20 cellular contexts compared by ENCODE assay signal in the genomic region with DNA sequence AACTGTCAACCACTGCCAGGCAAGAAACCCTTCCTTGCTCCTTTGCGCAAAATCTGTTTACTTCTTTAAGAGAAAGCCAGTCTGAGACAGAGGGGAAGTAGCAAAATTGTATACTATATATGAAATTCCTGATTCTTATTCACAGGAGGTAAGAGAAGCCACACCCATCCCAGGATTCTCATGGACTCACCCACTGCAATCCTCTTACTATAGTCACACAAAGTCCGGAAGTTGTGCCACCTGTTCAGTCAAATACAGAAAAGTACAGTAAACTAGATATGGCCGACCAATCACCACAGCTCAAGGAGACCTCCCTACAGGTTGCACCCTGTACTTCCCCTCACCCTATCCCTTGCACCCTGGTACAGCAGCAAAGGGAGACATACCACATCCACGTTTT. TPM values are rescaled to one million over a fixed set of nuclear protein-coding genes. Genes with fewer than 3 reads are reported as not detected.
DNase-seq lines count a peak whose midpoint lies in the region; ATAC-seq, FAIRE-seq and TF ChIP-seq lines count a peak whose summit lies in the region.
"Had no signal": no experiment of that assay in that cellular context is flagged by ENCODE, and none has a peak within 500 bp of the region (broad histone marks: within the 10 kb centered on the region; RNA-seq: fewer than 3 reads in every experiment).

No MANE protein-coding gene starts in this region.

- no peak for FAIRE-seq in H1 (lab: Jason Lieb, UNC)

- WGBS in H1 (ENCODE audit: extremely low coverage in 1 of 2, insufficient coverage in 1 of 2, insufficient read length in 1 of 2, insufficient replicate concordance in 2 of 2, low coverage in 1 of 2, low lambda C conversion rate in 2 of 2, missing lambda C conversion rate in 1 of 2), 2 experiments, result 91% methylated on average over 4 of the region's 4 CpGs; no CpG with 5 or more reads in 1 of the 2 experiments
- no CpG with 5 or more reads among the region's 4 CpGs for WGBS in trophoblast cell (ENCODE audit: extremely low coverage, insufficient coverage, insufficient read length)

- POLR2A ChIA-PET in H1 (lab: Charles Lee; ENCODE audit: partially characterized antibody), result interaction anchor here (0.9 to 4.6 kb wide), 2 partner anchors 7 to 57 kb away, joined by 3 to 67 read pairs; a partner anchor contains a TSS
- POLR2A ChIA-PET in Caco-2 (lab: Charles Lee), result no interaction called here

- H3K14ac ChIP-seq in H1 (ENCODE audit: insufficient read length) (no peak overlapping the region), trophoblast cell (ENCODE audit: low read length) (no peak overlapping the region)

- intact Hi-C loops in Caco-2 (cut with micrococcal nuclease; ENCODE audit: unreplicated experiment), result no loop called here

- H3F3A ChIP-seq in Loucy (ENCODE audit: low read depth), result no peaks in the 10 kb centered on the region

- no peak overlapping the region for H3K4me3 Mint-ChIP-seq in T-helper 2 cell treated with Interferon-gamma antibody and Interleukin-4, amounts not matched to agents 5 μg/mL and 100 μg/mL, for 36 hours
- no peak overlapping the region for H3K4me3 Mint-ChIP-seq in Caco-2 (ENCODE audit: unreplicated experiment)
- H3K4me3 Mint-ChIP-seq: activated T-helper 17 cell treated with anti-CD3 and anti-CD28 coated beads, Interleukin-2, amount 50 U/mL, for 72 hours; dendritic cell treated with granulocyte-macrophage colony-stimulating factor and Interleukin-4, amounts not matched to agents 40 ng/mL and 50 ng/mL, for 4 days had no signal

- H3K4ac ChIP-seq in H1 (replicated peaks; ENCODE audit: insufficient read length, low read depth, low read length) (no peak overlapping the region), trophoblast cell (ENCODE audit: low read depth, low read length) (no peak overlapping the region)

- no peak overlapping the region for H3K9ac ChIP-seq in Loucy (ENCODE audit: low read depth, low read length, poor library complexity, severe bottlenecking)
- H3K9ac ChIP-seq in H1 (replicated peaks in 1 of 4; ENCODE audit: extremely low read depth in 1 of 4, low read depth in 3 of 4, low read length in 3 of 4), result no peak overlapping the region
- no peak overlapping the region for H3K9ac ChIP-seq in trophoblast cell (ENCODE audit: low read length)

- H4K8ac ChIP-seq in H1 (ENCODE audit: extremely low read depth, insufficient read depth, low read length) (no peak overlapping the region), trophoblast cell (ENCODE audit: low read depth, low read length) (no peak overlapping the region)

- H3K9me2 ChIP-seq in Loucy (replicated peaks; ENCODE audit: low read depth, low read length), result no peaks in the 10 kb centered on the region

- H3K4me1 ChIP-seq in Loucy (ENCODE audit: insufficient read depth, low read length, poor library complexity, severe bottlenecking), result peaks cover 11% of the 10 kb centered on the region
- peaks cover 0 to 3% (median 1%) of the 10 kb centered on the region in 4 experiments; a peak in 3 of 7 replicates for H3K4me1 ChIP-seq in H1 (replicated peaks in 1 of 4; ENCODE audit: control insufficient read depth in 3 of 4, insufficient read depth in 4 of 4, low read length in 3 of 4)
- peaks cover 8 to 10% of the 10 kb centered on the region in 2 experiments for H3K4me1 ChIP-seq in trophoblast cell (ENCODE audit: control insufficient read depth in 1 of 2, insufficient read depth in 2 of 2, low read length in 2 of 2)
- 0 out of 2 replicates have a peak, but pooled peaks cover 5% of the 10 kb centered on the region for H3K4me1 ChIP-seq in Caco-2

- H2BK15ac ChIP-seq in H1 (ENCODE audit: low read length), result 0 out of 2 replicates have a peak overlapping the region, but pooled peaks have one; percentile 10

- ATAC-seq in HG03196 (IDR thresholded peaks at IDR 0.05; ENCODE audit: unreplicated experiment) (no peak), HG03469 (IDR thresholded peaks at IDR 0.05; ENCODE audit: unreplicated experiment) (no peak)
- ATAC-seq: activated T-helper 17 cell treated with anti-CD3 and anti-CD28 coated beads, Interleukin-2, amount 50 U/mL, for 72 hours; left lobe of liver had no signal

- no peak overlapping the region for H2BK20ac ChIP-seq in H1 (ENCODE audit: low read length)

- no peaks in the 10 kb centered on the region for H3K9me3 Mint-ChIP-seq in T-helper 2 cell treated with Interferon-gamma antibody and Interleukin-4, amounts not matched to agents 5 μg/mL and 100 μg/mL, for 36 hours
- no peaks in the 10 kb centered on the region for H3K9me3 Mint-ChIP-seq in Caco-2 (ENCODE audit: unreplicated experiment)
- H3K9me3 Mint-ChIP-seq: activated T-helper 17 cell treated with anti-CD3 and anti-CD28 coated beads, Interleukin-2, amount 50 U/mL, for 72 hours; dendritic cell treated with granulocyte-macrophage colony-stimulating factor and Interleukin-4, amounts not matched to agents 40 ng/mL and 50 ng/mL, for 4 days had no signal

- no peaks in the 10 kb centered on the region for H3K9me3 ChIP-seq in Loucy (ENCODE audit: insufficient read depth, low read depth, low read length)
- no peaks in the 10 kb centered on the region for H3K9me3 ChIP-seq in H1 (ENCODE audit: insufficient read depth in 2 of 2, low read depth in 1 of 2, low read length in 1 of 2)
- no peaks in the 10 kb centered on the region for H3K9me3 ChIP-seq in trophoblast cell (ENCODE audit: insufficient read depth, low read depth, low read length)
- H3K9me3 ChIP-seq in Caco-2, result no peaks in the 10 kb centered on the region
- H3K9me3 ChIP-seq: prostate gland, suprapubic skin had no signal

- H3K79me2 ChIP-seq in Loucy (ENCODE audit: insufficient read depth, low read length) (peaks cover 34% of the 10 kb centered on the region), H1 (ENCODE audit: control insufficient read depth in 1 of 2, insufficient read depth in 2 of 2, low read length in 2 of 2) (peaks cover 5 to 21% of the 10 kb centered on the region in 2 experiments), trophoblast cell (ENCODE audit: control insufficient read depth, insufficient read depth, low read length, poor library complexity) (peaks cover 8% of the 10 kb centered on the region)

- no peak for DNase-seq in T-helper 2 cell treated with Interferon-gamma antibody and Interleukin-4, amounts not matched to agents 5 μg/mL and 100 μg/mL, for 36 hours (ENCODE audit: low spot score)
- DNase-seq in T-helper 2 cell (no peak), H1 (ENCODE audit: low read depth in 1 of 2, low spot score in 2 of 2) (no peak), trophoblast cell (peak; percentile 67 to 76), Caco-2 (no peak)
- DNase-seq: GF-D8, NCI-H2029 treated with DMSO at 0.1 percent for 48 hours, NCI-H82, SHP77, T-helper 9 cell had no signal

- H4K91ac ChIP-seq in H1 (replicated peaks; ENCODE audit: insufficient read length, low read length), result no peak overlapping the region
- no peak overlapping the region for H4K91ac ChIP-seq in trophoblast cell (ENCODE audit: low read depth, low read length)

- H2BK5ac ChIP-seq in H1 (ENCODE audit: low read depth, low read length) (no peak overlapping the region), trophoblast cell (ENCODE audit: low read depth, low read length, poor library complexity) (no peak overlapping the region)

- H4K20me1 ChIP-seq in Loucy (ENCODE audit: insufficient read depth, low read length, poor library complexity, severe bottlenecking) (no peaks in the 10 kb centered on the region), H1 (replicated peaks in 1 of 2; ENCODE audit: control insufficient read depth in 1 of 2, insufficient read depth in 2 of 2, low read length in 2 of 2) (peaks cover 0 to 2% of the 10 kb centered on the region in 2 experiments)

- H3K27me3 ChIP-seq in Loucy (ENCODE audit: insufficient read depth, low read length, poor library complexity, severe bottlenecking), result no peaks in the 10 kb centered on the region
- no peaks in the 10 kb centered on the region for H3K27me3 ChIP-seq in H1 (replicated peaks in 1 of 4; ENCODE audit: control insufficient read depth in 3 of 4, extremely low read depth in 1 of 4, insufficient read depth in 3 of 4, low read length in 3 of 4)
- H3K27me3 ChIP-seq in trophoblast cell (ENCODE audit: insufficient read depth, low read length), result no peaks in the 10 kb centered on the region
- H3K27me3 ChIP-seq in Caco-2 (replicated peaks; ENCODE audit: control insufficient read depth, insufficient read depth, low read length), result no peaks in the 10 kb centered on the region
- H3K27me3 ChIP-seq: suprapubic skin had no signal

- peak overlapping the region; percentile 12 for H3K4me3 ChIP-seq in Loucy (ENCODE audit: low read length, poor library complexity, severe bottlenecking)
- H3K4me3 ChIP-seq in H1 (ENCODE audit: extremely low read depth in 1 of 4, insufficient read depth in 2 of 4, low read depth in 3 of 4, low read length in 4 of 4), result no peak overlapping the region
- no peak overlapping the region for H3K4me3 ChIP-seq in trophoblast cell (ENCODE audit: low read depth, low read length)
- no peak overlapping the region for H3K4me3 ChIP-seq in Caco-2 (ENCODE audit: low read depth, low read length)
- H3K4me3 ChIP-seq: prostate gland, suprapubic skin had no signal

- TF ChIP-seq CTCF in Loucy (conservative IDR thresholded peaks at IDR 0.05; ENCODE audit: low read length), result no peak
- TF ChIP-seq CTCF in H1 (IDR thresholded peaks at IDR 0.05; ENCODE audit: control extremely low read depth in 1 of 3, insufficient read depth in 1 of 3, low read depth in 1 of 3, low read length in 3 of 3), result no peak
- TF ChIP-seq CTCF in Caco-2 (IDR thresholded peaks at IDR 0.05; ENCODE audit: insufficient read depth in 1 of 2, low read depth in 1 of 2, low read length in 1 of 2, severe bottlenecking in 1 of 2, unreplicated experiment in 1 of 2), result no peak

- no peak overlapping the region for H3K56ac ChIP-seq in H1 (replicated peaks; ENCODE audit: insufficient read length, low read depth, low read length)

- TF ChIP-seq EP300 in H1 (IDR thresholded peaks at IDR 0.05; ENCODE audit: borderline replicate concordance in 1 of 2, low read depth in 2 of 2, low read length in 2 of 2), result no peak

- H3K36me3 ChIP-seq in Loucy (ENCODE audit: insufficient read depth, low read length), result peaks cover 28% of the 10 kb centered on the region; the same call in 1 of the 2 replicates
- peaks cover 30 to 56% (median 46%) of the 10 kb centered on the region in 4 experiments for H3K36me3 ChIP-seq in H1 (ENCODE audit: control insufficient read depth in 2 of 4, insufficient read depth in 4 of 4, low read length in 3 of 4)
- H3K36me3 ChIP-seq in trophoblast cell (ENCODE audit: control insufficient read depth in 1 of 2, insufficient read depth in 2 of 2, low read length in 2 of 2), result peaks cover 19 to 36% of the 10 kb centered on the region in 2 experiments
- peaks cover 3% of the 10 kb centered on the region for H3K36me3 ChIP-seq in Caco-2 (ENCODE audit: control insufficient read depth, insufficient read depth, low read length)

- H3K4me2 ChIP-seq in Loucy (ENCODE audit: low read depth, low read length, poor library complexity, severe bottlenecking) (peak overlapping the region; percentile 92), H1 (ENCODE audit: insufficient read depth in 1 of 2, low read depth in 2 of 2, low read length in 2 of 2) (no peak overlapping the region), trophoblast cell (ENCODE audit: low read length) (no peak overlapping the region)

- BruUV-seq in Caco-2 (replicated peaks; lab: Mats Ljungman, UMichigan), result no TSS peak

- no peak overlapping the region for H3K23ac ChIP-seq in H1 (ENCODE audit: insufficient read length)
- no peak overlapping the region for H3K23ac ChIP-seq in trophoblast cell (ENCODE audit: low read length)

- H2AK5ac ChIP-seq in H1 (ENCODE audit: low read depth, low read length) (no peak overlapping the region), trophoblast cell (ENCODE audit: low read length) (no peak overlapping the region)

- H2AFZ ChIP-seq in Loucy (ENCODE audit: low read length) (no peak overlapping the region), H1 (ENCODE audit: low read length) (no peak overlapping the region), trophoblast cell (ENCODE audit: insufficient read depth, low read length, poor library complexity) (no peak overlapping the region)

- H4K12ac ChIP-seq in trophoblast cell (ENCODE audit: low read depth, low read length), result no peak overlapping the region

- H3K23me2 ChIP-seq in H1 (ENCODE audit: low read depth, low read length), result peaks cover 9% of the 10 kb centered on the region

- H3K27ac Mint-ChIP-seq in T-helper 2 cell treated with Interferon-gamma antibody and Interleukin-4, amounts not matched to agents 5 μg/mL and 100 μg/mL, for 36 hours, result peak overlapping the region; percentile 47
- no peak overlapping the region for H3K27ac Mint-ChIP-seq in Caco-2 (ENCODE audit: unreplicated experiment)
- H3K27ac Mint-ChIP-seq: activated T-helper 17 cell treated with anti-CD3 and anti-CD28 coated beads, Interleukin-2, amount 50 U/mL, for 72 hours; dendritic cell treated with granulocyte-macrophage colony-stimulating factor and Interleukin-4, amounts not matched to agents 40 ng/mL and 50 ng/mL, for 4 days had no signal

- H3K4me1 Mint-ChIP-seq in T-helper 2 cell treated with Interferon-gamma antibody and Interleukin-4, amounts not matched to agents 5 μg/mL and 100 μg/mL, for 36 hours (ENCODE audit: low read depth), result peaks cover 23% of the 10 kb centered on the region
- peaks cover 6% of the 10 kb centered on the region for H3K4me1 Mint-ChIP-seq in Caco-2 (ENCODE audit: low read depth, unreplicated experiment)

- CTCF ChIA-PET in H1 (lab: Charles Lee; ENCODE audit: partially characterized antibody) (interaction anchor here (0.7 to 1.9 kb wide), 4 partner anchors 26 to 143 kb away, joined by 3 to 5 read pairs (median 4); no protein-coding TSS in a partner anchor), Caco-2 (lab: Charles Lee) (no interaction called here)

- H3K27ac ChIP-seq in H1 (ENCODE audit: low read depth, low read length), result no peak overlapping the region
- no peak overlapping the region for H3K27ac ChIP-seq in trophoblast cell (ENCODE audit: low read depth, low read length)
- H3K27ac ChIP-seq: 22Rv1, HL-60, prostate gland, suprapubic skin had no signal

- H2BK12ac ChIP-seq in H1 (ENCODE audit: low read depth, low read length) (no peak overlapping the region), trophoblast cell (ENCODE audit: low read length) (no peak overlapping the region)

- H3K27me3 Mint-ChIP-seq in T-helper 2 cell treated with Interferon-gamma antibody and Interleukin-4, amounts not matched to agents 5 μg/mL and 100 μg/mL, for 36 hours (ENCODE audit: low read depth), result no peaks in the 10 kb centered on the region
- H3K27me3 Mint-ChIP-seq in Caco-2 (ENCODE audit: insufficient read depth, unreplicated experiment), result no peaks in the 10 kb centered on the region
- H3K27me3 Mint-ChIP-seq: activated T-helper 17 cell treated with anti-CD3 and anti-CD28 coated beads, Interleukin-2, amount 50 U/mL, for 72 hours; dendritic cell treated with granulocyte-macrophage colony-stimulating factor and Interleukin-4, amounts not matched to agents 40 ng/mL and 50 ng/mL, for 4 days had no signal

- H3K79me1 ChIP-seq in H1 (ENCODE audit: low read depth, low read length) (peaks cover 5% of the 10 kb centered on the region; the same call in 1 of the 2 replicates), trophoblast cell (ENCODE audit: low read length) (peaks cover 5% of the 10 kb centered on the region)

- H2BK120ac ChIP-seq in H1 (replicated peaks; ENCODE audit: low read depth, low read length), result no peak overlapping the region
- no peak overlapping the region for H2BK120ac ChIP-seq in trophoblast cell (ENCODE audit: insufficient read depth, low read length, poor library complexity)

- TF ChIP-seq POLR2A in H1 (IDR thresholded peaks at IDR 0.05; ENCODE audit: control extremely low read depth in 1 of 2, low read depth in 2 of 2, low read length in 2 of 2), result no peak

- H4K5ac ChIP-seq in H1 (ENCODE audit: insufficient read length, low read depth, low read length), result no peak overlapping the region

- peaks cover 45% of the 10 kb centered on the region for H3K36me3 Mint-ChIP-seq in T-helper 2 cell treated with Interferon-gamma antibody and Interleukin-4, amounts not matched to agents 5 μg/mL and 100 μg/mL, for 36 hours (ENCODE audit: low read depth)
- peaks cover 55% of the 10 kb centered on the region for H3K36me3 Mint-ChIP-seq in Caco-2 (ENCODE audit: insufficient read depth, unreplicated experiment)

- no peak for TF ChIP-seq RAD21 in H1 (IDR thresholded peaks at IDR 0.05 in 1 of 2, conservative IDR thresholded peaks at IDR 0.05 in 1 of 2; ENCODE audit: low read depth in 2 of 2, low read length in 2 of 2)

- H3K18ac ChIP-seq in H1 (ENCODE audit: extremely low read depth, low read length), result no peak overlapping the region
- no peak overlapping the region for H3K18ac ChIP-seq in trophoblast cell (ENCODE audit: low read length)

RNA-seq across cellular contexts. Expression of a gene that starts 2.9 kb away (rescaled TPM):
- total RNA-seq in H1 (2021; fragmentation: NEBNext Ultra II Directional; extraction: Animal tissue kit (Norgen Biotek cat#: 25700)), result 159 and 171 TPM in 2 replicates
- 329 and 402 TPM in 2 replicates for polyA plus RNA-seq in H1 (2011; rRNA removed)
- 274 TPM for polyA plus RNA-seq in H1 (2011; cell fraction: cytosol; rRNA removed)
- polyA plus RNA-seq in H1 (2011; cell fraction: nucleus; rRNA removed), result 275 TPM
- polyA plus RNA-seq in H1 (2012, experiment 1 of 2), result 145 to 187 TPM (median 170 TPM) in 4 replicates
- 336 TPM for polyA plus RNA-seq in H1 (2012, experiment 2 of 2)
- polyA plus RNA-seq in H1 (2013, experiment 1 of 2), result 113 TPM
- polyA plus RNA-seq in H1 (2013, experiment 2 of 2), result 99.5 TPM
- polyA minus RNA-seq in H1 (2011; rRNA and poly(A)+ RNA removed), result 439 and 469 TPM in 2 replicates
- 207 TPM for polyA minus RNA-seq in H1 (2011; cell fraction: cytosol; rRNA and poly(A)+ RNA removed)
- polyA minus RNA-seq in H1 (2011; cell fraction: nucleus; rRNA and poly(A)+ RNA removed), result 156 TPM
- polyA plus RNA-seq in trophoblast cell (2013), result 58.2 and 61.0 TPM in 2 replicates
- total RNA-seq in Caco-2 (2022), result 107 and 111 TPM in 2 replicates

RNA-seq across cellular contexts. Expression of a gene that starts 7.4 kb away (rescaled TPM):
- 43.1 and 43.3 TPM in 2 replicates for total RNA-seq in H1 (2021; fragmentation: NEBNext Ultra II Directional; extraction: Animal tissue kit (Norgen Biotek cat#: 25700))
- 41.2 and 68.9 TPM in 2 replicates for polyA plus RNA-seq in H1 (2011; rRNA removed)
- 53.5 TPM for polyA plus RNA-seq in H1 (2011; cell fraction: cytosol; rRNA removed)
- 49.5 TPM for polyA plus RNA-seq in H1 (2011; cell fraction: nucleus; rRNA removed)
- 32.4 to 44.1 TPM (median 38.9 TPM) in 4 replicates for polyA plus RNA-seq in H1 (2012, experiment 1 of 2)
- 17.9 TPM for polyA plus RNA-seq in H1 (2012, experiment 2 of 2)
- polyA plus RNA-seq in H1 (2013, experiment 1 of 2), result 33.8 TPM
- 33.5 TPM for polyA plus RNA-seq in H1 (2013, experiment 2 of 2)
- polyA minus RNA-seq in H1 (2011; rRNA and poly(A)+ RNA removed), result 47.4 and 52.2 TPM in 2 replicates
- 29.7 TPM for polyA minus RNA-seq in H1 (2011; cell fraction: cytosol; rRNA and poly(A)+ RNA removed)
- polyA minus RNA-seq in H1 (2011; cell fraction: nucleus; rRNA and poly(A)+ RNA removed), result 40.3 TPM
- polyA plus RNA-seq in trophoblast cell (2013), result 58.8 and 61.4 TPM in 2 replicates
- 67.0 and 70.0 TPM in 2 replicates for total RNA-seq in Caco-2 (2022)

RNA-seq across cellular contexts. Expression of a gene that starts 30.6 kb away (rescaled TPM):
- 46.1 and 47.7 TPM in 2 replicates for total RNA-seq in H1 (2021; fragmentation: NEBNext Ultra II Directional; extraction: Animal tissue kit (Norgen Biotek cat#: 25700))
- polyA plus RNA-seq in H1 (2011; rRNA removed), result 35.6 and 46.0 TPM in 2 replicates
- polyA plus RNA-seq in H1 (2011; cell fraction: cytosol; rRNA removed), result 53.6 TPM
- polyA plus RNA-seq in H1 (2011; cell fraction: nucleus; rRNA removed), result 45.6 TPM
- 50.4 to 62.8 TPM (median 59.8 TPM) in 4 replicates for polyA plus RNA-seq in H1 (2012, experiment 1 of 2)
- 55.5 TPM for polyA plus RNA-seq in H1 (2012, experiment 2 of 2)
- polyA plus RNA-seq in H1 (2013, experiment 1 of 2), result 45.0 TPM
- 43.0 TPM for polyA plus RNA-seq in H1 (2013, experiment 2 of 2)
- 58.4 and 73.9 TPM in 2 replicates for polyA minus RNA-seq in H1 (2011; rRNA and poly(A)+ RNA removed)
- 29.0 TPM for polyA minus RNA-seq in H1 (2011; cell fraction: cytosol; rRNA and poly(A)+ RNA removed)
- 33.8 TPM for polyA minus RNA-seq in H1 (2011; cell fraction: nucleus; rRNA and poly(A)+ RNA removed)
- 29.6 and 29.8 TPM in 2 replicates for polyA plus RNA-seq in trophoblast cell (2013)
- 67.7 and 70.7 TPM in 2 replicates for total RNA-seq in Caco-2 (2022)

RNA-seq across cellular contexts. Expression of a gene that starts 43.3 kb away (rescaled TPM):
- 1.1 and 1.3 TPM in 2 replicates for total RNA-seq in H1 (2021; fragmentation: NEBNext Ultra II Directional; extraction: Animal tissue kit (Norgen Biotek cat#: 25700))
- 0.78 and 1.00 TPM in 2 replicates for polyA plus RNA-seq in H1 (2011; rRNA removed)
- polyA plus RNA-seq in H1 (2011; cell fraction: cytosol; rRNA removed), result 1.4 TPM
- polyA plus RNA-seq in H1 (2011; cell fraction: nucleus; rRNA removed), result 2.2 TPM
- 0.96 to 1.6 TPM (median 1.2 TPM) in 4 replicates for polyA plus RNA-seq in H1 (2012, experiment 1 of 2)
- 1.3 TPM for polyA plus RNA-seq in H1 (2012, experiment 2 of 2)
- 1.5 TPM for polyA plus RNA-seq in H1 (2013, experiment 1 of 2)
- 1.4 TPM for polyA plus RNA-seq in H1 (2013, experiment 2 of 2)
- 0.34 and 0.73 TPM in 2 replicates for polyA minus RNA-seq in H1 (2011; rRNA and poly(A)+ RNA removed)
- polyA minus RNA-seq in H1 (2011; cell fraction: cytosol; rRNA and poly(A)+ RNA removed), result not detected
- 1.8 TPM for polyA minus RNA-seq in H1 (2011; cell fraction: nucleus; rRNA and poly(A)+ RNA removed)
- polyA plus RNA-seq in trophoblast cell (2013), result 0.72 and 0.82 TPM in 2 replicates
- 0.41 and 0.44 TPM in 2 replicates for total RNA-seq in Caco-2 (2022)

RNA-seq across cellular contexts. Expression of a gene that starts 54.8 kb away (rescaled TPM):
- 15.6 and 15.7 TPM in 2 replicates for total RNA-seq in H1 (2021; fragmentation: NEBNext Ultra II Directional; extraction: Animal tissue kit (Norgen Biotek cat#: 25700))
- 12.4 and 22.8 TPM in 2 replicates for polyA plus RNA-seq in H1 (2011; rRNA removed)
- 10.6 TPM for polyA plus RNA-seq in H1 (2011; cell fraction: cytosol; rRNA removed)
- 21.0 TPM for polyA plus RNA-seq in H1 (2011; cell fraction: nucleus; rRNA removed)
- 10.6 to 17.3 TPM (median 14.7 TPM) in 4 replicates for polyA plus RNA-seq in H1 (2012, experiment 1 of 2)
- 13.0 TPM for polyA plus RNA-seq in H1 (2012, experiment 2 of 2)
- 15.4 TPM for polyA plus RNA-seq in H1 (2013, experiment 1 of 2)
- 15.6 TPM for polyA plus RNA-seq in H1 (2013, experiment 2 of 2)
- polyA minus RNA-seq in H1 (2011; rRNA and poly(A)+ RNA removed), result 21.1 and 22.8 TPM in 2 replicates
- polyA minus RNA-seq in H1 (2011; cell fraction: cytosol; rRNA and poly(A)+ RNA removed), result 13.1 TPM
- polyA minus RNA-seq in H1 (2011; cell fraction: nucleus; rRNA and poly(A)+ RNA removed), result 11.9 TPM
- polyA plus RNA-seq in trophoblast cell (2013), result 32.8 and 36.9 TPM in 2 replicates
- 29.6 and 34.0 TPM in 2 replicates for total RNA-seq in Caco-2 (2022)

Comparison
In these comparisons a context has a peak if more than half of its experiments do, and no peak if none do; other contexts are left out.
1. DNase-seq: peak in trophoblast cell (2 of 2); none in T-helper 2 cell treated with Interferon-gamma antibody and Interleukin-4, amounts not matched to agents 5 μg/mL and 100 μg/mL, for 36 hours (single experiment), T-helper 2 cell (0 of 5), H1 (0 of 2) and Caco-2 (0 of 2).